Comparison of ENCODE assay signal across 9 cellular contexts in the genomic region with DNA sequence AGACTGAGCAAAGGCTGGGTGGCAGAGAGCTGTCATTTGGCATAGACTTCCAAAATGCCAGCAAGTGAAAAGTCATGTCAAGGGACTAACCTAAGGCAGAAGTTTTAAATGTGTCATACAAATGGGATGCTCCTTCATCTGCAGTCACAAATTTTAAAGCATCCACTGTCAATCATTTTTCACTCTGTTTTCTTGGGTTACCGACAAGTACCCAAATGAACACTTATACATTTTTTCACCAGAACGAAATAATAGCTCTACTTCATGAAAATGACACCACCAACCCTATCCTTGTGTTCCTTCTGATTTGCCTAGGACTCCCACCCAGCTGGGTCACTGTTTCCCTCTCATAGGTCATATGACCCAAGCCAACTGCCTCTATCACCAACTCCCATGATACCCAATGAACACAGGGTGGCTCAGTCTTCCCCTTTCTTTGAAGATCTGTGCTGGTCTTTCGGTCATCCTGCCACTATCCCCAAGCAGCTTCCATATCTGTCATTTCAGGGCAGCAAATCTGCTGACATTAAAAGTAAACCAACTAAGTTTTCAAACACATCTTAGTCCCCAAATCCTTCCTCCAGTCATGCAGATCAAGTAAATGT. TPM values are rescaled to one million over a fixed set of nuclear protein-coding genes. Genes with fewer than 3 reads are reported as not detected.
DNase-seq lines count a peak whose midpoint lies in the region; ATAC-seq and TF ChIP-seq lines count a peak whose summit lies in the region.
"Had no signal": no experiment of that assay in that cellular context is flagged by ENCODE, and none has a peak within 500 bp of the region (broad histone marks: within the 10 kb centered on the region; RNA-seq: fewer than 3 reads in every experiment).

No MANE protein-coding gene starts in this region.

- H3K27me3 Mint-ChIP-seq in natural killer cell treated with Interleukin-12 subunit alpha and Interleukin-12 subunit beta and Interleukin-15 and Interleukin-18, amount 100 ng/mL, for 72 hours: no peaks in the 10 kb centered on the region

- peaks cover 46 to 47% of the 10 kb centered on the region in 2 donors for H3K4me1 Mint-ChIP-seq in natural killer cell treated with Interleukin-12 subunit alpha and Interleukin-12 subunit beta and Interleukin-15 and Interleukin-18, amount 100 ng/mL, for 72 hours (ENCODE audit: low read depth in 2 of 2)

- peak overlapping the region; percentile 74 for H3K4me3 Mint-ChIP-seq in natural killer cell treated with Interleukin-12 subunit alpha and Interleukin-12 subunit beta and Interleukin-15 and Interleukin-18, amount 100 ng/mL, for 72 hours

- intact Hi-C loops in left ventricle myocardium inferior (cut with micrococcal nuclease) (no loop called here), cardiac septum (cut with DNase I) (no loop called here), uterus (cut with DNase I; ENCODE audit: low total_unique reads) (no loop called here)

- TF ChIP-seq CTCF in left ventricle myocardium inferior (IDR thresholded peaks at IDR 0.05; ENCODE audit: borderline replicate concordance) (no peak), uterus (IDR thresholded peaks at IDR 0.05) (no peak)

- H3K36me3 Mint-ChIP-seq in natural killer cell treated with Interleukin-12 subunit alpha and Interleukin-12 subunit beta and Interleukin-15 and Interleukin-18, amount 100 ng/mL, for 72 hours: no peaks in the 10 kb centered on the region

- DNase-seq in left ventricle myocardium inferior (no peak), cardiac septum (ENCODE audit: low spot score) (no peak), caudate nucleus (lab: John Stamatoyannopoulos, UW) (no peak), uterus (no peak), NCI-H510A treated with DMSO at 0.1 percent for 48 hours (lab: John Stamatoyannopoulos, UW) (no peak)
- no peak for DNase-seq in natural killer cell treated with Interleukin-12 subunit alpha and Interleukin-12 subunit beta and Interleukin-15 and Interleukin-18, amount 100 ng/mL, for 72 hours (ENCODE audit: low spot score)
- no peak for DNase-seq in stimulated activated CD4-positive, alpha-beta T cell treated with anti-CD3 and anti-CD28 coated beads, Interleukin-2, amount 100 ng/mL, for 48 hours

- peak overlapping the region; percentile 79 to 95 for H3K27ac Mint-ChIP-seq in natural killer cell treated with Interleukin-12 subunit alpha and Interleukin-12 subunit beta and Interleukin-15 and Interleukin-18, amount 100 ng/mL, for 72 hours

- H3K4me3 ChIP-seq in left ventricle myocardium inferior (peak overlapping the region; percentile 41), uterus (peak overlapping the region in 1 of 2 donors; percentile 30)
- H3K4me3 ChIP-seq: body of pancreas had no signal

- H3K27me3 ChIP-seq in left ventricle myocardium inferior (ENCODE audit: low read depth): no peaks in the 10 kb centered on the region
- H3K27me3 ChIP-seq in uterus: no peaks in the 10 kb centered on the region
- H3K27me3 ChIP-seq: body of pancreas had no signal

- H3K9me3 ChIP-seq in left ventricle myocardium inferior (replicated peaks) (no peaks in the 10 kb centered on the region), uterus (no peaks in the 10 kb centered on the region)
- H3K9me3 ChIP-seq: body of pancreas had no signal

- no peaks in the 10 kb centered on the region for H3K9me3 Mint-ChIP-seq in natural killer cell treated with Interleukin-12 subunit alpha and Interleukin-12 subunit beta and Interleukin-15 and Interleukin-18, amount 100 ng/mL, for 72 hours

- H3K36me3 ChIP-seq in left ventricle myocardium inferior (peaks cover 15% of the 10 kb centered on the region), uterus (no peaks in the 10 kb centered on the region)

- H3K4me1 ChIP-seq in left ventricle myocardium inferior (peaks cover 100% of the 10 kb centered on the region), uterus (peaks cover 29 to 30% of the 10 kb centered on the region in 2 donors)

- peak overlapping the region; percentile 100 for H3K27ac ChIP-seq in left ventricle myocardium inferior (replicated peaks)
- peak overlapping the region; percentile 92 for H3K27ac ChIP-seq in caudate nucleus (ENCODE audit: low read depth, low read length)
- H3K27ac ChIP-seq in uterus: peak overlapping the region; percentile 88 to 100

- no peak for TF ChIP-seq POLR2A in uterus (IDR thresholded peaks at IDR 0.05)

- ATAC-seq in natural killer cell treated with Interleukin-12 subunit alpha and Interleukin-12 subunit beta and Interleukin-15 and Interleukin-18, amount 100 ng/mL, for 72 hours: no peak
- no peak for ATAC-seq in HG03457 (IDR thresholded peaks at IDR 0.05; ENCODE audit: unreplicated experiment)

RNA-seq across cellular contexts. Expression of a gene that starts 21.5 kb away (rescaled TPM):
- total RNA-seq in left ventricle myocardium inferior (24.2 TPM), cardiac septum (34.4 TPM), uterus (10 to 100 TPM; 20.9 to 96.0 (median 39.4) TPM)
- 10 to 100 TPM; 13.3 to 49.1 TPM for total RNA-seq in natural killer cell treated with Interleukin-12 subunit alpha and Interleukin-12 subunit beta and Interleukin-15 and Interleukin-18, amount 100 ng/mL, for 72 hours
